ENCODE assay signal across 21 cellular contexts in the genomic region with DNA sequence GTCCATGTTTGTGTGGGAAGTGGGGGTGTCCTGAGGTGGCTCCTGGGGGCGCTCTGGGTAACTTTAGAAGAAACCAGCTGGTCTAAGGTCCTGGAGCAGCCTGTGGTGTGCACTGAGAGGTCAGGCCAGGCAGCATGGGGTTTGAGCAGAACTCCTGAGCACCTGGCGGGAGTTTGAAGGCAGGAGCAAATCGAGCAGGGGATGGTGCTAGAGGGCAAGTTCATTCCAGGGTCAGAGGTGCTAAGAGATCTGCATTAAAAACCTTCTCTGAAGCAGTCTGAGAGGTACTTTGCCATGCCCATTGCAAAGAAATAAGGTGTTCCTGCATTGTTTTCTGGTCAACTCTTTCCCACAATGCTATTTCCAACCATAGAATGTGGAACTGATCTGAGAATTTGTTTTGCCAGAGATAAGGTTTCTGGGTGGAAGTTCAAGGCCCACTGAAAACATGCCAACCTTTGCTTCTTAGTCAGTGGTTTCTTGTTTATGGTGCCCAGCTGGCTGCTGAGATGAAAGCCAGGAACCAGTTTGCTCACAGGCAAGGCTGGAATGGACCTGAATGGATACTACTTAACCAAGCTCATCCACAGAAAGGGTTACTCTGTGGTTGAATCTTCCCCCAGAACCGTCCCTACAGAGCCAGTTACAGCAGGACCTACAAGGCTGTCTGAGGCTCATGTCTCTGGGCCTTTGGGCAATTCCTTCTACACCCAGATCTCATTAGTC.
DNase-seq lines count a peak whose midpoint lies in the region; ATAC-seq and TF ChIP-seq lines count a peak whose summit lies in the region.
"Had no signal": no experiment of that assay in that cellular context is flagged by ENCODE, and none has a peak within 500 bp of the region (broad histone marks: within the 10 kb centered on the region; RNA-seq: fewer than 3 reads in every experiment).

No MANE protein-coding gene starts in this region.

- no peak overlapping the region for H3K27ac Mint-ChIP-seq in T-cell
- H3K27ac Mint-ChIP-seq: activated naive CD4-positive, alpha-beta T cell treated with anti-CD3 and anti-CD28 coated beads, Interleukin-2, amount 50 U/mL, for 24 hours; neural progenitor cell; type B pancreatic cell had no signal

- CTCF ChIA-PET in T-cell (lab: Charles Lee), result no interaction called here

- H3K36me3 Mint-ChIP-seq in T-cell, result no peaks in the 10 kb centered on the region
- H3K36me3 Mint-ChIP-seq: activated naive CD4-positive, alpha-beta T cell treated with anti-CD3 and anti-CD28 coated beads, Interleukin-2, amount 50 U/mL, for 24 hours; neural progenitor cell; type B pancreatic cell had no signal

- H3K4me3 Mint-ChIP-seq in T-cell, result no peak overlapping the region
- H3K4me3 Mint-ChIP-seq: activated naive CD4-positive, alpha-beta T cell treated with anti-CD3 and anti-CD28 coated beads, Interleukin-2, amount 50 U/mL, for 24 hours; neural progenitor cell; type B pancreatic cell had no signal

- DNase-seq in HCEC 1CT (peak; percentile 6), astrocyte of the cerebellum (ENCODE audit: low read depth) (peak; percentile 36), hepatic stellate cell (ENCODE audit: low spot score) (peak; percentile 22), stromal cell of bone marrow (ENCODE audit: low read depth) (peak; percentile 19), T-cell (no peak)
- no peak for DNase-seq in activated naive CD4-positive, alpha-beta T cell treated with Interleukin-2 at 50 U/mL for 16 hours
- DNase-seq: activated CD8-positive, alpha-beta memory T cell treated with anti-CD3 and anti-CD28 coated beads for 24 hours; activated T-cell treated with anti-CD3 and anti-CD28 coated beads, Interleukin-2, amount 50 U/mL, for 48 hours; dermis blood vessel endothelial cell; left lung; NCI-H1694 treated with DMSO at 0.1 percent for 48 hours; NCI-H226; OCI-M1; SHP77 treated with DMSO at 0.1 percent for 48 hours; stimulated activated CD4-positive, alpha-beta T cell treated with anti-CD3 and anti-CD28 coated beads, Interleukin-4, amount 100 ng/mL, for 4 hours had no signal

- TF ChIP-seq CTCF in astrocyte of the cerebellum (IDR thresholded peaks at IDR 0.05; ENCODE audit: low read depth, low read length, missing control alignments), result no peak

- in situ Hi-C loops in astrocyte of the cerebellum (cut with HindIII; ENCODE audit: low sequenced_read_pairs), result no loop called here

- POLR2A ChIA-PET in T-cell (lab: Charles Lee), result no interaction called here

- H3K27me3 Mint-ChIP-seq in T-cell, result peaks cover 11 to 22% of the 10 kb centered on the region in 2 donors
- H3K27me3 Mint-ChIP-seq: type B pancreatic cell had no signal

- no peak for ATAC-seq in GM18511 (IDR thresholded peaks at IDR 0.05; ENCODE audit: unreplicated experiment)
- no peak for ATAC-seq in T-cell (replicated peaks in 1 of 4)
- ATAC-seq: left lung had no signal

- no peaks in the 10 kb centered on the region for H3K9me3 Mint-ChIP-seq in T-cell
- H3K9me3 Mint-ChIP-seq: activated naive CD4-positive, alpha-beta T cell treated with anti-CD3 and anti-CD28 coated beads, Interleukin-2, amount 50 U/mL, for 24 hours; neural progenitor cell; type B pancreatic cell had no signal

- no peaks in the 10 kb centered on the region for H3K4me1 Mint-ChIP-seq in T-cell
- H3K4me1 Mint-ChIP-seq: activated naive CD4-positive, alpha-beta T cell treated with anti-CD3 and anti-CD28 coated beads, Interleukin-2, amount 50 U/mL, for 24 hours; neural progenitor cell had no signal

- H3K4me3 ChIP-seq in astrocyte of the cerebellum (ENCODE audit: low read depth, low read length), result no peak overlapping the region
- H3K4me3 ChIP-seq: BLaER1, breast epithelium, left lung, neural progenitor cell had no signal

Comparison
In these comparisons a context has a peak if more than half of its experiments do, and no peak if none do; other contexts are left out.
1. DNase-seq: peak in HCEC 1CT (single experiment), astrocyte of the cerebellum (single experiment), hepatic stellate cell (single experiment) and stromal cell of bone marrow (single experiment); none in activated naive CD4-positive, alpha-beta T cell treated with Interleukin-2 at 50 U/mL for 16 hours (single experiment) and T-cell (0 of 34).